In the genomic region with DNA sequence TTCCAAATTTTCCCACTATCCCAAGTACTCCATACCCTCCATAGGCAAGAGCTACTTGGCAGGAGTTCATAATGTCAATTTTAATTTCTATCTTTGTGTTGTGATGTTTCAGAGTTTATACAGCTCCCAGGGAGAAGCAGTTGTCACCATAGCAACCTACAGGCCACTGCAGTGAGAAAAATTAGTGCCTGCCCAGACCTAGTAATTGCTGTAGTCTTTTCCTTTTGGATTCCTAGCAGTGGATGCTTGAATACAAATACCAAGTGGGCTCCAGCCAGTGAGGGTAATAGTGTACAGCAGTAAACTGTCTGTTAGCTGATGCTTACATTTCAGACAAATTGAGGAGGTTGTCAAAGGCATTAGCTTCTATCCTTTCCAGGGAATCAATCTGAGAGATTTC, we compare ENCODE assay signal across 31 cellular contexts. TPM values are rescaled to one million over a fixed set of nuclear protein-coding genes. Genes with fewer than 3 reads are reported as not detected.
A peak's percentile ranks its signal among the peaks of the same experiment; 100 is the strongest.
DNase-seq lines count a peak whose midpoint lies in the region; ATAC-seq, FAIRE-seq and TF ChIP-seq lines count a peak whose summit lies in the region.
"Had no signal": no experiment of that assay in that cellular context is flagged by ENCODE, and none has a peak within 500 bp of the region (broad histone marks: within the 10 kb centered on the region; RNA-seq: fewer than 3 reads in every experiment).

No MANE protein-coding gene starts in this region.

- H3K4me1 Mint-ChIP-seq in immature natural killer cell = no peaks in the 10 kb centered on the region
- H3K4me1 Mint-ChIP-seq: activated CD4-positive, alpha-beta T cell treated with anti-CD3 and anti-CD28 coated beads for 36 hours; activated naive CD4-positive, alpha-beta T cell treated with anti-CD3 and anti-CD28 coated beads, Interleukin-2, amount 10 ng/mL, durations not matched to agents 7 days and 5 days; natural killer cell; stimulated activated memory B cell treated with anti-CD40 and anti-IgM and Interleukin-4, amounts not matched to agents 10 μg/mL and 1 μg/mL and 100 μg/mL, for 72 hours had no signal

- no peak for TF ChIP-seq EP300 in gastroesophageal sphincter (IDR thresholded peaks at IDR 0.05)

- ATAC-seq in gastroesophageal sphincter = no peak
- ATAC-seq in sciatic nerve = no peak
- ATAC-seq: activated CD4-positive, alpha-beta T cell treated with anti-CD3 and anti-CD28 coated beads for 36 hours; activated CD8-positive, alpha-beta T cell treated with anti-CD3 and anti-CD28 coated beads, Interleukin-2, amount 10 ng/mL, durations not matched to agents 7 days and 5 days; body of pancreas; left cardiac atrium; mucosa of descending colon; natural killer cell; stimulated activated memory B cell treated with anti-CD40 and anti-IgM and Interleukin-4, amounts not matched to agents 10 μg/mL and 1 μg/mL and 100 μg/mL, for 72 hours had no signal

- no peak overlapping the region for H3K4me3 ChIP-seq in gastroesophageal sphincter
- H3K4me3 ChIP-seq in BE2C (ENCODE audit: low read depth, low read length) = no peak overlapping the region
- H3K4me3 ChIP-seq: adrenal gland, body of pancreas, mucosa of descending colon, upper lobe of left lung had no signal

- no peak overlapping the region for H3K27ac Mint-ChIP-seq in immature natural killer cell
- H3K27ac Mint-ChIP-seq: activated CD4-positive, alpha-beta T cell treated with anti-CD3 and anti-CD28 coated beads for 36 hours; activated CD8-positive, alpha-beta T cell treated with anti-CD3 and anti-CD28 coated beads, Interleukin-2, amount 10 ng/mL, durations not matched to agents 7 days and 5 days; activated naive CD4-positive, alpha-beta T cell treated with anti-CD3 and anti-CD28 coated beads, Interleukin-2, amount 10 ng/mL, durations not matched to agents 7 days and 5 days; CD4-positive, alpha-beta T cell; natural killer cell; stimulated activated memory B cell treated with anti-CD40 and anti-IgM and Interleukin-4, amounts not matched to agents 10 μg/mL and 1 μg/mL and 100 μg/mL, for 72 hours had no signal

- peak overlapping the region in 3 of 4 donors; percentile 48 to 72 (median 59) for H3K27ac ChIP-seq in gastroesophageal sphincter
- H3K27ac ChIP-seq: adrenal gland, body of pancreas, upper lobe of left lung, VCaP had no signal

- H3K27me3 Mint-ChIP-seq in immature natural killer cell (ENCODE audit: low read depth in 3 of 3) = peaks cover 0 to 4% (median 2%) of the 10 kb centered on the region in 3 donors
- H3K27me3 Mint-ChIP-seq: stimulated activated memory B cell treated with anti-CD40 and anti-IgM and Interleukin-4, amounts not matched to agents 10 μg/mL and 1 μg/mL and 100 μg/mL, for 72 hours had no signal

- DNase-seq in NCI-H748 (lab: John Stamatoyannopoulos, UW; ENCODE audit: unreplicated experiment) = peak; percentile 55
- no peak for DNase-seq in NCI-H748 treated with DMSO at 0.1 percent for 48 hours (lab: John Stamatoyannopoulos, UW)
- peak; percentile 89 for DNase-seq in NCI-H2227 (lab: John Stamatoyannopoulos, UW; ENCODE audit: unreplicated experiment)
- DNase-seq in sciatic nerve (ENCODE audit: low spot score) = no peak
- no peak for DNase-seq in immature natural killer cell
- DNase-seq in BE2C = no peak
- DNase-seq in GM12891 (ENCODE audit: insufficient read length, low spot score) = no peak
- DNase-seq: activated CD4-positive, alpha-beta T cell treated with anti-CD3 and anti-CD28 coated beads for 36 hours; activated CD8-positive, alpha-beta T cell treated with anti-CD3 and anti-CD28 coated beads, Interleukin-2, amount 10 ng/mL, durations not matched to agents 7 days and 5 days; activated naive CD4-positive, alpha-beta T cell treated with anti-CD3 and anti-CD28 coated beads, Interleukin-2, amount 10 ng/mL, durations not matched to agents 7 days and 5 days; adrenal gland; body of pancreas; CD4-positive, alpha-beta T cell; Kasumi-1; left cardiac atrium; mucosa of descending colon; natural killer cell; NCI-H187 treated with DMSO at 0.1 percent for 48 hours; RPMI8226; substantia nigra; T1000; upper lobe of left lung had no signal

- H3K36me3 ChIP-seq in gastroesophageal sphincter = no peaks in the 10 kb centered on the region
- no peaks in the 10 kb centered on the region for H3K36me3 ChIP-seq in BE2C
- H3K36me3 ChIP-seq: adrenal gland, upper lobe of left lung had no signal

- H3K27me3 ChIP-seq in gastroesophageal sphincter (no peaks in the 10 kb centered on the region), BE2C (peaks cover 3% of the 10 kb centered on the region; the same call in 1 of the 2 replicates)
- H3K27me3 ChIP-seq: adrenal gland, body of pancreas, upper lobe of left lung had no signal

- H3K9me3 ChIP-seq in gastroesophageal sphincter (no peaks in the 10 kb centered on the region), BE2C (no peaks in the 10 kb centered on the region)
- H3K9me3 ChIP-seq: adrenal gland, body of pancreas, mucosa of descending colon, upper lobe of left lung had no signal

- no peak for FAIRE-seq in GM12891 (lab: Jason Lieb, UNC)
- FAIRE-seq: A204.1, GM12892 had no signal

- TF ChIP-seq POLR2A in gastroesophageal sphincter (IDR thresholded peaks at IDR 0.05) = no peak
- TF ChIP-seq POLR2A in GM12891 (IDR thresholded peaks at IDR 0.05; ENCODE audit: low read depth, low read length) = no peak

- peaks cover 2 to 43% (median 5%) of the 10 kb centered on the region in 3 donors for H3K4me1 ChIP-seq in gastroesophageal sphincter
- H3K4me1 ChIP-seq in BE2C = no peaks in the 10 kb centered on the region
- H3K4me1 ChIP-seq: adrenal gland, body of pancreas, upper lobe of left lung had no signal

- peaks cover 0 to 6% (median 0%) of the 10 kb centered on the region in 6 donors for H3K9me3 Mint-ChIP-seq in immature natural killer cell
- H3K9me3 Mint-ChIP-seq: activated naive CD4-positive, alpha-beta T cell treated with anti-CD3 and anti-CD28 coated beads, Interleukin-2, amount 10 ng/mL, durations not matched to agents 7 days and 5 days; CD4-positive, alpha-beta T cell; natural killer cell; stimulated activated memory B cell treated with anti-CD40 and anti-IgM and Interleukin-4, amounts not matched to agents 10 μg/mL and 1 μg/mL and 100 μg/mL, for 72 hours had no signal

- intact Hi-C loops in sciatic nerve (cut with DNase I) = loop anchor here (5.0 kb wide), 1 partner anchor 127 kb away; no protein-coding TSS in a partner anchor

- no peaks in the 10 kb centered on the region for H3K36me3 Mint-ChIP-seq in immature natural killer cell
- H3K36me3 Mint-ChIP-seq: activated naive CD4-positive, alpha-beta T cell treated with anti-CD3 and anti-CD28 coated beads, Interleukin-2, amount 10 ng/mL, durations not matched to agents 7 days and 5 days; natural killer cell; stimulated activated memory B cell treated with anti-CD40 and anti-IgM and Interleukin-4, amounts not matched to agents 10 μg/mL and 1 μg/mL and 100 μg/mL, for 72 hours had no signal

- TF ChIP-seq CTCF in gastroesophageal sphincter (IDR thresholded peaks at IDR 0.05) (no peak), BE2C (IDR thresholded peaks at IDR 0.05; ENCODE audit: low read depth, low read length) (no peak)

- no peak overlapping the region for H3K4me3 Mint-ChIP-seq in immature natural killer cell
- H3K4me3 Mint-ChIP-seq: activated CD4-positive, alpha-beta T cell treated with anti-CD3 and anti-CD28 coated beads for 36 hours; activated CD8-positive, alpha-beta T cell treated with anti-CD3 and anti-CD28 coated beads, Interleukin-2, amount 10 ng/mL, durations not matched to agents 7 days and 5 days; activated naive CD4-positive, alpha-beta T cell treated with anti-CD3 and anti-CD28 coated beads, Interleukin-2, amount 10 ng/mL, durations not matched to agents 7 days and 5 days; CD4-positive, alpha-beta T cell; natural killer cell; stimulated activated memory B cell treated with anti-CD40 and anti-IgM and Interleukin-4, amounts not matched to agents 10 μg/mL and 1 μg/mL and 100 μg/mL, for 72 hours had no signal

TF ChIP-seq in GM12891, 5 proteins besides CTCF, POLR2A, EP300 and RAD21:
- no peak for TF ChIP-seq POLR2AphosphoS5 (IDR thresholded peaks at IDR 0.05; ENCODE audit: low read depth, low read length)

RNA-seq across cellular contexts. Expression of gene LHCGR, which starts 26.7 kb away (rescaled TPM):
- 1 to 10 TPM in 3 of 4 donors, under 1 TPM in 1; 0.20 to 2.2 (median 1.5) TPM for total RNA-seq in gastroesophageal sphincter
- 12.4 TPM for total RNA-seq in sciatic nerve
- polyA plus RNA-seq in immature natural killer cell = not detected
- polyA plus RNA-seq in BE2C (2012; ENCODE audit: insufficient read depth, insufficient read length, low read depth) = not detected
- not detected for polyA plus RNA-seq in GM12891 (2012; ENCODE audit: low read depth, missing spikeins)
- total RNA-seq: activated CD4-positive, alpha-beta T cell treated with anti-CD3 and anti-CD28 coated beads for 36 hours; activated CD8-positive, alpha-beta T cell treated with anti-CD3 and anti-CD28 coated beads, Interleukin-2, amount 10 ng/mL, durations not matched to agents 7 days and 5 days; body of pancreas; CD4-positive, alpha-beta T cell; H4; lung microvascular endothelial cell; mucosa of descending colon; natural killer cell; OCI-LY7; SK-MEL-5 had no signal

Comparison
In these comparisons a context has a peak if more than half of its experiments do, and no peak if none do; other contexts are left out.
1. DNase-seq: peak in NCI-H748 (single experiment) and NCI-H2227 (single experiment); none in NCI-H748 treated with DMSO at 0.1 percent for 48 hours (single experiment), sciatic nerve (single experiment), immature natural killer cell (0 of 3), BE2C (single experiment) and GM12891 (single experiment).